In genomic region chr12:130119241-130119861, GRCh38 we compare ENCODE assay signal across 29 cellular contexts. TPM values are rescaled to one million over a fixed set of nuclear protein-coding genes. Genes with fewer than 3 reads are reported as not detected.
"Had no signal": no experiment of that assay in that cellular context is flagged by ENCODE, and none has a peak within 500 bp of the region (broad histone marks: within the 10 kb centered on the region; RNA-seq: fewer than 3 reads in every experiment).

No MANE protein-coding gene starts in this region.

- H3K36me3 ChIP-seq: adrenal gland, ascending aorta, brain microvascular endothelial cell, left ventricle myocardium inferior, ovary, upper lobe of right lung had no signal

- H3K27me3 ChIP-seq: adrenal gland, ascending aorta, brain microvascular endothelial cell, ovary, upper lobe of right lung had no signal

- DNase-seq: activated CD4-positive, alpha-beta T cell treated with anti-CD3 and anti-CD28 coated beads, Interleukin-2, amount 50 U/mL, for 4 hours; activated CD8-positive, alpha-beta memory T cell treated with anti-CD3 and anti-CD28 coated beads for 24 hours; activated CD8-positive, alpha-beta memory T cell treated with anti-CD3 and anti-CD28 coated beads, Interleukin-2, amount 50 U/mL, for 4 hours; activated naive CD4-positive, alpha-beta T cell; activated T-cell treated with anti-CD3 and anti-CD28 coated beads, Interleukin-2, amount 50 U/mL, for 24 hours; adrenal gland; brain microvascular endothelial cell; caudate nucleus; effector memory CD8-positive, alpha-beta T cell; kidney glomerular epithelial cell; left ventricle myocardium inferior; naive thymus-derived CD8-positive, alpha-beta T cell; ovary; right cardiac atrium; stimulated activated CD4-positive, alpha-beta T cell treated with anti-CD3 and anti-CD28 coated beads, Interleukin-15, amount 100 ng/mL, for 24 hours; stimulated activated CD4-positive, alpha-beta T cell treated with anti-CD3 and anti-CD28 coated beads, Interleukin-2, amount 100 ng/mL, for 48 hours; stimulated activated CD8-positive, alpha-beta memory T cell treated with anti-CD3 and anti-CD28 coated beads, Interleukin-4, amount 100 ng/mL, for 48 hours; stimulated activated naive CD4-positive, alpha-beta T cell; upper lobe of right lung had no signal

- ATAC-seq: activated CD4-positive, CD25-positive, alpha-beta regulatory T cell treated with anti-CD3 and anti-CD28 coated beads, Interleukin-2, amount 50 U/mL, for 24 hours; activated T-helper 17 cell treated with anti-CD3 and anti-CD28 coated beads, Interleukin-2, amount 50 U/mL, for 72 hours; effector memory CD8-positive, alpha-beta T cell; naive thymus-derived CD8-positive, alpha-beta T cell; SK-N-SH treated with all-trans-retinoic acid at 6 μM for 48 hours; upper lobe of right lung had no signal

- FAIRE-seq: colon had no signal

- H3K4me3 ChIP-seq: adrenal gland, ascending aorta, left ventricle myocardium inferior, ovary, psoas muscle, skin epidermis, upper lobe of right lung had no signal

- H3K9me3 ChIP-seq: adrenal gland, ascending aorta, left ventricle myocardium inferior, ovary, psoas muscle, upper lobe of right lung had no signal

- H3K27ac ChIP-seq: adrenal gland, ascending aorta, brain microvascular endothelial cell, left ventricle myocardium inferior, ovary, psoas muscle, upper lobe of right lung, VCaP had no signal

- H3K4me1 ChIP-seq: adrenal gland, ascending aorta, left ventricle myocardium inferior, psoas muscle, upper lobe of right lung had no signal

RNA-seq across cellular contexts. Expression of gene FZD10, which starts 42.9 kb away (rescaled TPM):
- total RNA-seq: activated T-helper 17 cell treated with anti-CD3 and anti-CD28 coated beads, Interleukin-2, amount 50 U/mL, for 72 hours; fibroblast of villous mesenchyme; naive thymus-derived CD8-positive, alpha-beta T cell; T-helper 2 cell treated with Interferon-gamma antibody and Interleukin-4, amounts not matched to agents 100 ng/mL and 5 ng/mL, for 36 hours had no signal
